ENCODE assay signal across 8 cellular contexts in genomic region chr15:76340198-76340801, GRCh38. TPM values are rescaled to one million over a fixed set of nuclear protein-coding genes. Genes with fewer than 3 reads are reported as not detected.
DNase-seq lines count a peak whose midpoint lies in the region; ATAC-seq and TF ChIP-seq lines count a peak whose summit lies in the region.

No MANE protein-coding gene starts in this region.

- no peak for TF ChIP-seq POLR2A in heart left ventricle (IDR thresholded peaks at IDR 0.05)

- WGBS in heart left ventricle, 4 donors = 1 to 3% (median 2%) methylated on average over 31 to 53 of the region's 53 CpGs

- no peak for TF ChIP-seq CTCF in heart left ventricle (IDR thresholded peaks at IDR 0.05)

- H3K4me1 Mint-ChIP-seq in activated CD4-positive, alpha-beta T cell treated with anti-CD3 and anti-CD28 coated beads, Interleukin-2, amount 10 ng/mL, durations not matched to agents 7 days and 5 days = peaks cover 58% of the 10 kb centered on the region

- H3K4me3 Mint-ChIP-seq in activated CD4-positive, alpha-beta T cell treated with anti-CD3 and anti-CD28 coated beads, Interleukin-2, amount 10 ng/mL, durations not matched to agents 7 days and 5 days = peak overlapping the region; percentile 71

- H3K4me3 ChIP-seq in heart left ventricle (peak overlapping the region; percentile 2 to 61 (median 36)), skeletal muscle satellite cell (ENCODE audit: low read length) (peak overlapping the region; percentile 67)

- H3K27me3 ChIP-seq in heart left ventricle (peaks cover 98 to 100% (median 100%) of the 10 kb centered on the region in 9 donors), skeletal muscle satellite cell (ENCODE audit: control insufficient read depth, insufficient read depth, low read length) (peaks cover 74% of the 10 kb centered on the region)

- peak overlapping the region in 1 of 12 donors; percentile 32 for H3K27ac ChIP-seq in heart left ventricle

- POLR2A ChIA-PET in activated CD4-positive, alpha-beta T cell treated with anti-CD3 and anti-CD28 coated beads, Interleukin-2, amount 10 ng/mL, durations not matched to agents 7 days and 5 days (lab: Charles Lee) = no interaction called here

- H3K36me3 Mint-ChIP-seq in activated CD4-positive, alpha-beta T cell treated with anti-CD3 and anti-CD28 coated beads, Interleukin-2, amount 10 ng/mL, durations not matched to agents 7 days and 5 days (ENCODE audit: low read depth) = peaks cover 9% of the 10 kb centered on the region

- H3K4me2 ChIP-seq in skeletal muscle satellite cell (ENCODE audit: low read length) = peak overlapping the region; percentile 91

- H3K9me3 Mint-ChIP-seq in activated CD4-positive, alpha-beta T cell treated with anti-CD3 and anti-CD28 coated beads, Interleukin-2, amount 10 ng/mL, durations not matched to agents 7 days and 5 days = no peaks in the 10 kb centered on the region

- no peak for DNase-seq in activated CD4-positive, alpha-beta T cell treated with anti-CD3 and anti-CD28 coated beads, Interleukin-2, amount 10 ng/mL, durations not matched to agents 7 days and 5 days
- no peak for DNase-seq in activated CD4-positive, alpha-beta T cell treated with anti-CD3 and anti-CD28 coated beads, Interleukin-2, amount 50 U/mL, for 1 hour
- DNase-seq in activated CD8-positive, alpha-beta memory T cell treated with anti-CD3 and anti-CD28 coated beads, Interleukin-2, amount 50 U/mL, for 48 hours = peak; percentile 72
- DNase-seq in heart left ventricle (no peak), NCI-H1048 (lab: John Stamatoyannopoulos, UW) (no peak)

- intact Hi-C loops in heart left ventricle (cut with DNase I) = loop anchor here in 1 of 10 donors (10.0 kb wide), 1 partner anchor 525 kb away; no protein-coding TSS in a partner anchor

- CTCF ChIA-PET in activated CD4-positive, alpha-beta T cell treated with anti-CD3 and anti-CD28 coated beads, Interleukin-2, amount 10 ng/mL, durations not matched to agents 7 days and 5 days (lab: Charles Lee) = interaction anchor here (1.2 kb wide), 1 partner anchor 9 kb away, joined by 4 read pairs; no protein-coding TSS in a partner anchor

- H3K9ac ChIP-seq in skeletal muscle satellite cell (ENCODE audit: low read depth, low read length) = peak overlapping the region; percentile 41

- H3K9me3 ChIP-seq in heart left ventricle (no peaks in the 10 kb centered on the region), skeletal muscle satellite cell (replicated peaks; ENCODE audit: low read length) (no peaks in the 10 kb centered on the region)

- H3K27me3 Mint-ChIP-seq in activated CD4-positive, alpha-beta T cell treated with anti-CD3 and anti-CD28 coated beads, Interleukin-2, amount 10 ng/mL, durations not matched to agents 7 days and 5 days = peaks cover 78% of the 10 kb centered on the region

- H3K27ac Mint-ChIP-seq in activated CD4-positive, alpha-beta T cell treated with anti-CD3 and anti-CD28 coated beads, Interleukin-2, amount 10 ng/mL, durations not matched to agents 7 days and 5 days = no peak overlapping the region

- no peaks in the 10 kb centered on the region for H3K36me3 ChIP-seq in heart left ventricle
- peaks cover 14% of the 10 kb centered on the region for H3K36me3 ChIP-seq in skeletal muscle satellite cell (ENCODE audit: insufficient read depth, low read length)

- H3K4me1 ChIP-seq in heart left ventricle (peaks cover 6 to 80% (median 53%) of the 10 kb centered on the region in 12 donors), skeletal muscle satellite cell (ENCODE audit: control insufficient read depth, insufficient read depth, low read length) (peaks cover 41% of the 10 kb centered on the region)

- ATAC-seq in heart left ventricle = peak in 2 of 4 donors; percentile 3 to 33
- ATAC-seq in GM18498 (IDR thresholded peaks at IDR 0.05; ENCODE audit: unreplicated experiment) = no peak
- no peak for ATAC-seq in GM18868 (IDR thresholded peaks at IDR 0.05; ENCODE audit: unreplicated experiment)

RNA-seq across cellular contexts. Expression of gene ISL2, which starts 3.7 kb away (rescaled TPM):
- total RNA-seq in activated CD4-positive, alpha-beta T cell treated with anti-CD3 and anti-CD28 coated beads, Interleukin-2, amount 10 ng/mL, durations not matched to agents 7 days and 5 days = under 1 TPM; 0.54 to 0.82 TPM
- total RNA-seq in heart left ventricle = not detected
- polyA plus RNA-seq in heart left ventricle = not detected
- total RNA-seq in skeletal muscle satellite cell (2012; rRNA removed) = 0.66 and 1.3 TPM in 2 replicates

RNA-seq across cellular contexts. Expression of gene ETFA, which starts 29.0 kb away (rescaled TPM):
- total RNA-seq in activated CD4-positive, alpha-beta T cell treated with anti-CD3 and anti-CD28 coated beads, Interleukin-2, amount 10 ng/mL, durations not matched to agents 7 days and 5 days = 10 to 100 TPM; 81.6 to 82.9 TPM
- 100 to 1,000 TPM; 244 to 536 (median 369) TPM for total RNA-seq in heart left ventricle
- 100 to 1,000 TPM; 210 to 217 TPM for polyA plus RNA-seq in heart left ventricle
- total RNA-seq in skeletal muscle satellite cell (2012; rRNA removed) = 91.1 and 110 TPM in 2 replicates
